ENCODE assay signal across 18 cellular contexts in genomic region chr15:39746176-39746575, GRCh38. TPM values are rescaled to one million over a fixed set of nuclear protein-coding genes. Genes with fewer than 3 reads are reported as not detected.
A peak's percentile ranks its signal among the peaks of the same experiment; 100 is the strongest.
DNase-seq lines count a peak whose midpoint lies in the region; ATAC-seq and TF ChIP-seq lines count a peak whose summit lies in the region.
"Had no signal": no experiment of that assay in that cellular context is flagged by ENCODE, and none has a peak within 500 bp of the region (broad histone marks: within the 10 kb centered on the region; RNA-seq: fewer than 3 reads in every experiment).

No MANE protein-coding gene starts in this region.

- WGBS in GM23248 (ENCODE audit: low coverage in 1 of 2, low lambda C conversion rate in 2 of 2, missing lambda C conversion rate in 2 of 2), 2 experiments = 93 to 98% methylated on average over 2 of the region's 2 CpGs

- ATAC-seq in activated CD8-positive, alpha-beta memory T cell treated with anti-CD3 and anti-CD28 coated beads, Interleukin-2, amount 10 ng/mL, durations not matched to agents 7 days and 5 days = no peak
- no peak for ATAC-seq in HG03571 (IDR thresholded peaks at IDR 0.05; ENCODE audit: unreplicated experiment)
- ATAC-seq: CD8-positive, alpha-beta T cell had no signal

- H3K9me3 ChIP-seq in GM23248 (ENCODE audit: low read depth) (no peaks in the 10 kb centered on the region), adipocyte (ENCODE audit: control insufficient read depth, low read length) (no peaks in the 10 kb centered on the region)
- H3K9me3 ChIP-seq: Peyer's patch had no signal

- in situ Hi-C loops in GM23248 (cut with MboI) = no loop called here

- H3K36me3 Mint-ChIP-seq in osteocyte (ENCODE audit: unreplicated experiment) = peaks cover 2% of the 10 kb centered on the region
- H3K36me3 Mint-ChIP-seq in activated CD8-positive, alpha-beta memory T cell treated with anti-CD3 and anti-CD28 coated beads, Interleukin-2, amount 10 ng/mL, durations not matched to agents 7 days and 5 days = no peaks in the 10 kb centered on the region
- H3K36me3 Mint-ChIP-seq: CD8-positive, alpha-beta T cell had no signal

- no peaks in the 10 kb centered on the region for H3K36me3 ChIP-seq in GM23248 (ENCODE audit: low read depth)
- H3K36me3 ChIP-seq in adipocyte (ENCODE audit: control insufficient read depth, insufficient read depth, low read length, severe bottlenecking) = no peaks in the 10 kb centered on the region
- H3K36me3 ChIP-seq: Peyer's patch had no signal

- no peaks in the 10 kb centered on the region for H3K9me2 ChIP-seq in GM23248 (ENCODE audit: insufficient read depth)

- peak; percentile 44 for DNase-seq in GM23248
- DNase-seq in adipocyte (ENCODE audit: low read depth) = peak; percentile 66
- peak; percentile 63 for DNase-seq in fibroblast of gingiva (ENCODE audit: low read depth)
- no peak for DNase-seq in osteocyte (ENCODE audit: extremely low spot score, unreplicated experiment)
- DNase-seq in caudate nucleus (lab: John Stamatoyannopoulos, UW) = no peak
- DNase-seq in activated CD8-positive, alpha-beta memory T cell treated with anti-CD3 and anti-CD28 coated beads, Interleukin-2, amount 10 ng/mL, durations not matched to agents 7 days and 5 days = no peak
- DNase-seq: ACHN; CD8-positive, alpha-beta T cell; MM.1S; NCI-H1105 treated with DMSO at 0.1 percent for 48 hours; NCI-H187 treated with DMSO at 0.1 percent for 48 hours; NCI-H2171 treated with DMSO at 0.1 percent for 48 hours; NCI-H774; Right ventricle myocardium superior had no signal

- no peak for TF ChIP-seq CTCF in osteocyte (IDR thresholded peaks at IDR 0.05)

- H3K27ac Mint-ChIP-seq in osteocyte (ENCODE audit: unreplicated experiment) = peak overlapping the region; percentile 4
- no peak overlapping the region for H3K27ac Mint-ChIP-seq in activated CD8-positive, alpha-beta memory T cell treated with anti-CD3 and anti-CD28 coated beads, Interleukin-2, amount 10 ng/mL, durations not matched to agents 7 days and 5 days
- H3K27ac Mint-ChIP-seq: B cell; CD8-positive, alpha-beta T cell had no signal

- no peaks in the 10 kb centered on the region for H4K20me1 ChIP-seq in GM23248 (ENCODE audit: insufficient read depth)

- no peaks in the 10 kb centered on the region for H3K27me3 Mint-ChIP-seq in osteocyte (ENCODE audit: unreplicated experiment)
- H3K27me3 Mint-ChIP-seq in activated CD8-positive, alpha-beta memory T cell treated with anti-CD3 and anti-CD28 coated beads, Interleukin-2, amount 10 ng/mL, durations not matched to agents 7 days and 5 days = peaks cover 42% of the 10 kb centered on the region

- peaks cover 32% of the 10 kb centered on the region for H3K4me1 Mint-ChIP-seq in osteocyte (ENCODE audit: unreplicated experiment)
- H3K4me1 Mint-ChIP-seq in activated CD8-positive, alpha-beta memory T cell treated with anti-CD3 and anti-CD28 coated beads, Interleukin-2, amount 10 ng/mL, durations not matched to agents 7 days and 5 days = peaks cover 3% of the 10 kb centered on the region
- H3K4me1 Mint-ChIP-seq: B cell had no signal

- no peak overlapping the region for H3K4me2 ChIP-seq in GM23248 (ENCODE audit: unreplicated experiment)
- H3K4me2 ChIP-seq: KMS-11 had no signal

- no peaks in the 10 kb centered on the region for H3K9me3 Mint-ChIP-seq in osteocyte (ENCODE audit: unreplicated experiment)
- no peaks in the 10 kb centered on the region for H3K9me3 Mint-ChIP-seq in activated CD8-positive, alpha-beta memory T cell treated with anti-CD3 and anti-CD28 coated beads, Interleukin-2, amount 10 ng/mL, durations not matched to agents 7 days and 5 days (ENCODE audit: low read depth)
- H3K9me3 Mint-ChIP-seq: CD8-positive, alpha-beta T cell had no signal

- H3K27ac ChIP-seq in GM23248 (0 out of 2 replicates have a peak overlapping the region, but pooled peaks have one; percentile 6), caudate nucleus (ENCODE audit: low read depth, low read length) (no peak overlapping the region)
- H3K27ac ChIP-seq: KMS-11, Peyer's patch had no signal

- H3K4me1 ChIP-seq in GM23248 (ENCODE audit: insufficient read depth) (peaks cover 31% of the 10 kb centered on the region), adipocyte (ENCODE audit: control insufficient read depth, insufficient read depth, low read length) (peaks cover 60% of the 10 kb centered on the region)

- H3K4me3 ChIP-seq in GM23248 (no peak overlapping the region), adipocyte (ENCODE audit: low read length) (no peak overlapping the region)
- H3K4me3 ChIP-seq: Peyer's patch had no signal

- H3K9ac ChIP-seq in GM23248 (no peak overlapping the region), adipocyte (ENCODE audit: low read length) (peak overlapping the region; percentile 16)
- H3K9ac ChIP-seq: KMS-11 had no signal

- no peaks in the 10 kb centered on the region for H3K79me2 ChIP-seq in GM23248 (ENCODE audit: insufficient read depth)

- peaks cover 15% of the 10 kb centered on the region for H3F3A ChIP-seq in GM23248 (ENCODE audit: insufficient read depth)

- no peak overlapping the region for H3K4me3 Mint-ChIP-seq in osteocyte (ENCODE audit: unreplicated experiment)
- no peak overlapping the region for H3K4me3 Mint-ChIP-seq in activated CD8-positive, alpha-beta memory T cell treated with anti-CD3 and anti-CD28 coated beads, Interleukin-2, amount 10 ng/mL, durations not matched to agents 7 days and 5 days
- H3K4me3 Mint-ChIP-seq: B cell; CD8-positive, alpha-beta T cell had no signal

- H3K27me3 ChIP-seq in GM23248 (replicated peaks; ENCODE audit: insufficient read depth) = no peaks in the 10 kb centered on the region
- H3K27me3 ChIP-seq in adipocyte (replicated peaks; ENCODE audit: control insufficient read depth, insufficient read depth, low read length) = no peaks in the 10 kb centered on the region
- H3K27me3 ChIP-seq: Peyer's patch had no signal

- H2AFZ ChIP-seq in GM23248 = no peak overlapping the region; the same call in 1 of the 2 replicates

- CTCF ChIA-PET in activated CD8-positive, alpha-beta memory T cell treated with anti-CD3 and anti-CD28 coated beads, Interleukin-2, amount 10 ng/mL, durations not matched to agents 7 days and 5 days (lab: Charles Lee) = interaction anchor here (2.0 kb wide), 1 partner anchor 11 kb away, joined by 11 read pairs; no protein-coding TSS in a partner anchor

RNA-seq across cellular contexts. Expression of gene FSIP1, which starts 36.5 kb away (rescaled TPM):
- total RNA-seq in GM23248 (2014; rRNA removed; shearing (Covaris generic)) = 1.6 and 2.4 TPM in 2 replicates
- 2.4 and 2.8 TPM in 2 replicates for polyA plus RNA-seq in GM23248 (2016; fragmentation: Nextera tagmentation; extraction: Ambion mirVana)
- 0.31 and 0.54 TPM in 2 replicates for total RNA-seq in osteocyte
- under 1 TPM; 0.50 to 0.56 TPM for total RNA-seq in activated CD8-positive, alpha-beta memory T cell treated with anti-CD3 and anti-CD28 coated beads, Interleukin-2, amount 10 ng/mL, durations not matched to agents 7 days and 5 days
- total RNA-seq: Peyer's patch had no signal

Comparison
In these comparisons a context has a peak if more than half of its experiments do, and no peak if none do; other contexts are left out.
1. DNase-seq: peak in GM23248 (single experiment), adipocyte (single experiment) and fibroblast of gingiva (single experiment); none in osteocyte (single experiment), caudate nucleus (0 of 61) and activated CD8-positive, alpha-beta memory T cell treated with anti-CD3 and anti-CD28 coated beads, Interleukin-2, amount 10 ng/mL, durations not matched to agents 7 days and 5 days (single experiment).